ENCODE assay signal across 17 cellular contexts in genomic region chr1:58397187-58397820, GRCh38.
DNase-seq lines count a peak whose midpoint lies in the region; ATAC-seq and TF ChIP-seq lines count a peak whose summit lies in the region.
"Had no signal": no experiment of that assay in that cellular context is flagged by ENCODE, and none has a peak within 500 bp of the region (broad histone marks: within the 10 kb centered on the region; RNA-seq: fewer than 3 reads in every experiment).

No MANE protein-coding gene starts in this region.

- TF ChIP-seq CTCF in epithelial cell of proximal tubule (conservative IDR thresholded peaks at IDR 0.05; ENCODE audit: low read depth, low read length) (no peak), osteoblast (IDR thresholded peaks at IDR 0.05; ENCODE audit: extremely low read depth, low read depth, low read length) (no peak)

- H2AFZ ChIP-seq in osteoblast (ENCODE audit: low read length): no peak overlapping the region

- ATAC-seq in HG03460 (IDR thresholded peaks at IDR 0.05; ENCODE audit: unreplicated experiment) (no peak), GM19467 (IDR thresholded peaks at IDR 0.05; ENCODE audit: unreplicated experiment) (no peak), HG03108 (IDR thresholded peaks at IDR 0.05; ENCODE audit: unreplicated experiment) (no peak)
- ATAC-seq: esophagus mucosa, GM12878 had no signal

- H3K36me3 ChIP-seq in osteoblast (ENCODE audit: insufficient read depth, low read length): no peaks in the 10 kb centered on the region

- H3K79me2 ChIP-seq in osteoblast (ENCODE audit: insufficient read depth, low read length): no peaks in the 10 kb centered on the region

- H4K20me1 ChIP-seq in osteoblast (ENCODE audit: insufficient read depth, low read length): no peaks in the 10 kb centered on the region

- no peak overlapping the region for H3K4me2 ChIP-seq in osteoblast (ENCODE audit: insufficient read depth, low read length)

- H3K27me3 ChIP-seq in osteoblast (ENCODE audit: insufficient read depth, low read length): no peaks in the 10 kb centered on the region
- H3K27me3 ChIP-seq: tibial artery had no signal

- no peak overlapping the region for H3K27ac ChIP-seq in osteoblast (ENCODE audit: low read depth, low read length)
- H3K27ac ChIP-seq: tibial artery had no signal

- DNase-seq in GM03348 (ENCODE audit: low spot score) (peak; percentile 86), NCI-H69 (lab: John Stamatoyannopoulos, UW) (peak; percentile 16), epithelial cell of proximal tubule (ENCODE audit: low read depth) (peak; percentile 12), osteoblast (ENCODE audit: insufficient read length, low spot score, missing footprints) (peak; percentile 82), NCI-H2196 treated with DMSO at 0.1 percent for 48 hours (lab: John Stamatoyannopoulos, UW; ENCODE audit: unreplicated experiment) (no peak)
- DNase-seq: activated CD4-positive, alpha-beta memory T cell treated with anti-CD3 and anti-CD28 coated beads, Interleukin-2, amount 10 ng/mL, durations not matched to agents 7 days and 5 days; Caco-2; cerebellar nuclear complex; H7; NCI-H2081 treated with DMSO at 0.1 percent for 48 hours; T-helper 9 cell; tibial artery had no signal

- peaks cover 38% of the 10 kb centered on the region for H3K4me1 ChIP-seq in osteoblast (ENCODE audit: insufficient read depth, low read length)
- H3K4me1 ChIP-seq: Caco-2 had no signal

- H3K4me3 ChIP-seq in epithelial cell of proximal tubule (ENCODE audit: low read depth, low read length) (no peak overlapping the region), osteoblast (ENCODE audit: insufficient read depth, low read length) (no peak overlapping the region)
- H3K4me3 ChIP-seq: GM12878, tibial artery had no signal

- no peaks in the 10 kb centered on the region for H3K9me3 ChIP-seq in osteoblast (ENCODE audit: low read depth, low read length)
- H3K9me3 ChIP-seq: Caco-2, tibial artery had no signal
